ENCODE assay signal across 8 cellular contexts in genomic region chr1:198937231-198938031, GRCh38.
DNase-seq lines count a peak whose midpoint lies in the region; ATAC-seq, FAIRE-seq and TF ChIP-seq lines count a peak whose summit lies in the region.

No MANE protein-coding gene starts in this region.

- H2AFZ ChIP-seq in trophoblast cell (ENCODE audit: insufficient read depth, low read length, poor library complexity): no peak overlapping the region

- H3K9me3 ChIP-seq in ES-I3 (ENCODE audit: control insufficient read depth, insufficient read depth, low read length) (no peaks in the 10 kb centered on the region), cardiac muscle cell (ENCODE audit: low read depth) (no peaks in the 10 kb centered on the region), trophoblast cell (ENCODE audit: insufficient read depth, low read depth, low read length) (no peaks in the 10 kb centered on the region)

- peak; percentile 91 for FAIRE-seq in HTR-8/SVneo (lab: Jason Lieb, UNC)

- H3K36me3 ChIP-seq in ES-I3 (ENCODE audit: insufficient read depth, low read length) (no peaks in the 10 kb centered on the region), cardiac muscle cell (no peaks in the 10 kb centered on the region), trophoblast cell (ENCODE audit: control insufficient read depth in 1 of 2, insufficient read depth in 2 of 2, low read length in 2 of 2) (no peaks in the 10 kb centered on the region)

- no peak overlapping the region for H3K4ac ChIP-seq in trophoblast cell (ENCODE audit: low read depth, low read length)

- H2BK120ac ChIP-seq in trophoblast cell (ENCODE audit: insufficient read depth, low read length, poor library complexity): peak overlapping the region; percentile 62

- H4K8ac ChIP-seq in trophoblast cell (ENCODE audit: low read depth, low read length): no peak overlapping the region

- H2AK5ac ChIP-seq in trophoblast cell (ENCODE audit: low read length): no peak overlapping the region

- H3K9ac ChIP-seq in ES-I3 (ENCODE audit: low read depth, low read length) (peak overlapping the region; percentile 62; the same call in 1 of the 2 replicates), trophoblast cell (ENCODE audit: low read length) (no peak overlapping the region)

- H4K91ac ChIP-seq in trophoblast cell (ENCODE audit: low read depth, low read length): peak overlapping the region; percentile 73

- peak overlapping the region; percentile 52 for H2BK5ac ChIP-seq in trophoblast cell (ENCODE audit: low read depth, low read length, poor library complexity)

- H2BK12ac ChIP-seq in trophoblast cell (ENCODE audit: low read length): peak overlapping the region; percentile 77

- H3K4me3 ChIP-seq in cardiac muscle cell: peak overlapping the region; percentile 23
- peak overlapping the region; percentile 74 for H3K4me3 ChIP-seq in trophoblast cell (ENCODE audit: low read depth, low read length)

- no peaks in the 10 kb centered on the region for H3K27me3 ChIP-seq in cardiac muscle cell
- no peaks in the 10 kb centered on the region for H3K27me3 ChIP-seq in trophoblast cell (ENCODE audit: insufficient read depth, low read length)

- no peak overlapping the region for H4K12ac ChIP-seq in trophoblast cell (ENCODE audit: low read depth, low read length)

- H3K27ac ChIP-seq in cardiac muscle cell (no peak overlapping the region), trophoblast cell (ENCODE audit: low read depth, low read length) (peak overlapping the region; percentile 46)

- H3K4me1 ChIP-seq in ES-I3 (ENCODE audit: insufficient read depth, low read length) (peaks cover 4% of the 10 kb centered on the region; the same call in 1 of the 2 replicates), cardiac muscle cell (ENCODE audit: low read depth) (peaks cover 12% of the 10 kb centered on the region), trophoblast cell (ENCODE audit: control insufficient read depth in 1 of 2, insufficient read depth in 2 of 2, low read length in 2 of 2) (no peaks in the 10 kb centered on the region)

- H3K18ac ChIP-seq in trophoblast cell (ENCODE audit: low read length): no peak overlapping the region

- WGBS in trophoblast cell (ENCODE audit: extremely low coverage, insufficient coverage, insufficient read length): no CpG with 5 or more reads among the region's 5 CpGs

- peak; percentile 87 for DNase-seq in HTR-8/SVneo (ENCODE audit: insufficient read length, low spot score)
- peak; percentile 99 for DNase-seq in OCI-M1 (lab: John Stamatoyannopoulos, UW)
- DNase-seq in amniotic epithelial cell (ENCODE audit: low read depth): peak; percentile 95
- peak; percentile 51 to 94 for DNase-seq in cardiac muscle cell (ENCODE audit: low read depth in 1 of 2, low spot score in 1 of 2)
- peak in 1 of 2 donors; percentile 63 for DNase-seq in trophoblast cell
- DNase-seq in DMS79 (lab: John Stamatoyannopoulos, UW): no peak

- H3K14ac ChIP-seq in trophoblast cell (ENCODE audit: low read length): no peak overlapping the region

- H3K79me1 ChIP-seq in trophoblast cell (ENCODE audit: low read length): peaks cover 3% of the 10 kb centered on the region

- no peak overlapping the region for H3K23ac ChIP-seq in trophoblast cell (ENCODE audit: low read length)

- peak overlapping the region; percentile 55 for H3K4me2 ChIP-seq in trophoblast cell (ENCODE audit: low read length)

- no peak for TF ChIP-seq CTCF in cardiac muscle cell (IDR thresholded peaks at IDR 0.05; ENCODE audit: low read depth, low read length)

- ATAC-seq in GM21526 (IDR thresholded peaks at IDR 0.05; ENCODE audit: low FRiP score, unreplicated experiment): peak; percentile 93

- H3K79me2 ChIP-seq in trophoblast cell (ENCODE audit: control insufficient read depth, insufficient read depth, low read length, poor library complexity): peaks cover 2% of the 10 kb centered on the region
